Comparison of ENCODE assay signal across 10 cellular contexts in genomic region chr10:21702633-21703111, GRCh38.
A peak's percentile ranks its signal among the peaks of the same experiment; 100 is the strongest.
DNase-seq lines count a peak whose midpoint lies in the region; ATAC-seq, FAIRE-seq and TF ChIP-seq lines count a peak whose summit lies in the region.
"Had no signal": no experiment of that assay in that cellular context is flagged by ENCODE, and none has a peak within 500 bp of the region (broad histone marks: within the 10 kb centered on the region; RNA-seq: fewer than 3 reads in every experiment).

No MANE protein-coding gene starts in this region.

- no peaks in the 10 kb centered on the region for H3K27me3 ChIP-seq in KMS-11 (ENCODE audit: insufficient read depth, low read depth)
- H3K27me3 ChIP-seq in foreskin keratinocyte: no peaks in the 10 kb centered on the region
- H3K27me3 ChIP-seq: heart left ventricle had no signal

- H3K4me1 ChIP-seq in KMS-11 (ENCODE audit: low read depth, poor library complexity, severe bottlenecking) (peaks cover 21% of the 10 kb centered on the region), foreskin keratinocyte (peaks cover 5% of the 10 kb centered on the region)

- peak overlapping the region; percentile 30 for H3K4me2 ChIP-seq in KMS-11

- no peak overlapping the region for H2AFZ ChIP-seq in KMS-11 (ENCODE audit: low read depth)

- peak; percentile 9 for FAIRE-seq in islet of Langerhans (lab: Jason Lieb, UNC)

- H3K4me3 ChIP-seq in KMS-11 (IDR thresholded peaks at IDR 0.05; ENCODE audit: insufficient read depth, low read depth, low read length): no peak overlapping the region
- H3K4me3 ChIP-seq: heart left ventricle had no signal

- intact Hi-C loops in cardiac septum (cut with DNase I): no loop called here

- DNase-seq in foreskin keratinocyte (no peak), cardiac septum (ENCODE audit: low spot score) (no peak), A172 (ENCODE audit: low spot score) (no peak)
- DNase-seq: amniotic stem cell, heart left ventricle, NCI-H1092 treated with DMSO at 0.1 percent for 48 hours had no signal

- TF ChIP-seq CTCF in KMS-11 (conservative IDR thresholded peaks at IDR 0.05; ENCODE audit: low read depth, low read length): no peak
- TF ChIP-seq CTCF in foreskin keratinocyte (conservative IDR thresholded peaks at IDR 0.05): no peak

- H3K27ac ChIP-seq in KMS-11 (no peak overlapping the region), foreskin keratinocyte (no peak overlapping the region)
- H3K27ac ChIP-seq: heart left ventricle had no signal

- H3K36me3 ChIP-seq in KMS-11 (ENCODE audit: insufficient read depth): no peaks in the 10 kb centered on the region

- no peak overlapping the region for H3K9ac ChIP-seq in KMS-11

- ATAC-seq in GM18868 (IDR thresholded peaks at IDR 0.05; ENCODE audit: unreplicated experiment): peak; percentile 77
- ATAC-seq in GM21786 (IDR thresholded peaks at IDR 0.05; ENCODE audit: unreplicated experiment): peak; percentile 66
- no peak for ATAC-seq in foreskin keratinocyte
- ATAC-seq: heart left ventricle had no signal

- H3K79me2 ChIP-seq in KMS-11 (ENCODE audit: insufficient read depth, low read depth): peaks cover 10% of the 10 kb centered on the region; the same call in 1 of the 2 replicates

- peaks cover 4% of the 10 kb centered on the region; the same call in 1 of the 2 replicates for H4K20me1 ChIP-seq in KMS-11 (ENCODE audit: insufficient read depth)
